7 cellular contexts compared by ENCODE assay signal in the genomic region with DNA sequence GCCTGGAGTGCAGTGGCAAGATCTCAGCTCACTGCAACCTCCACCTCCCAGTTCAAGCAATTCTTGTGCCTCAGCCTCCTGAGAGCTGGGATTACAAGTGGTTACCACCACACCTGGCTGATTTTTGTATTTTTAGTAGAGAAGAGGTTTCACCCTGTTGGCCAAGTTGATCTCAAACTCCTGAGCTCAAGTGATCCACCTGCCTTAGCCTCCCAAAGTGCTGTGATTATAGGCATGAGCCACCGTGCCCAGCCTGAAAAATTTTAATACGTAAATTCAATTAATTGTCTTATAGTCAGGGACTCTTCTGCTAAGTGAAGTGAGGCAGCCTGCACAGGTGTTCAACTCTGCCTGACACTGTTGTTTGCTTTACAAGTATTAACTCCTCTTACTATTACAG. TPM values are rescaled to one million over a fixed set of nuclear protein-coding genes. Genes with fewer than 3 reads are reported as not detected.
"Had no signal": no experiment of that assay in that cellular context is flagged by ENCODE, and none has a peak within 500 bp of the region (broad histone marks: within the 10 kb centered on the region; RNA-seq: fewer than 3 reads in every experiment).

No MANE protein-coding gene starts in this region.

RNA-seq across cellular contexts. Expression of a gene that starts 15.1 kb away (rescaled TPM):
- total RNA-seq: astrocyte, cardiac muscle cell, chondrocyte had no signal

RNA-seq across cellular contexts. Expression of a gene that starts 35.9 kb away (rescaled TPM):
- total RNA-seq: activated T-cell treated with anti-CD3 and anti-CD28 coated beads, Interleukin-2, amount 50 U/mL, for 4 hours; activated T-helper 1 cell treated with anti-CD3 and anti-CD28 coated beads, Interleukin-12 subunit alpha, Interleukin-12 subunit beta, Interleukin-2, Interleukin-4 antibody, amounts not matched to agents 30 ng/mL and 10 ng/mL and 1 ng/mL, durations not matched to agents 14 hours and 24 hours and 36 hours; activated T-helper 2 cell treated with anti-CD3 and anti-CD28 coated beads, Interferon-gamma antibody, Interleukin-2, Interleukin-4, amounts not matched to agents 10 μg/mL and 5 μg/mL and 100 μg/mL, durations not matched to agents 14 hours and 24 hours and 36 hours; astrocyte; bronchial epithelial cell; cardiac muscle cell; chondrocyte had no signal
